In the genomic region with DNA sequence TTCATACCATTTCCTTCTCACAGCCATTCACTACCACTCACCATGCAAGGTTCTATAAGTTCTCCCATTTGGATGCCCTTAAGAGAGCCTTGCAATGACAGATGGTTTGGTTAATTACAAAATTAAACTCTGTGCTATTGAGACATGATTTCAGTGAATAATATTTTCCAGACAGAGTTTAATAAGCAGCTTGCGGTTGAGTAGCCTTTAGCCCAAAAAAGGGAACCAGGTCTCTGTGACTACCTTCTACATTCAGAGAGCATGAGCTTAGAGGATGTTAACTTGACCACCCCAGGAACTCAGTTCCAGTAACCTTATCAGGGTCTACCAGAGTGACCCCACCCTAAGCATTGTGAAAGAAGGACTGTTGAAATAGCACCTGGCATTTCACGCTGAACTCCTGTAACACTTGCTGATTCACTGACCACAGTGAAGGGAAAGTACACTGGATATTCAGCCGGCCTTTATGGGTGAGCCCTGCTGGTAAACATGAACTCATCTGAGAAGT, we compare ENCODE assay signal across 8 cellular contexts.
DNase-seq lines count a peak whose midpoint lies in the region; ATAC-seq and TF ChIP-seq lines count a peak whose summit lies in the region.

No MANE protein-coding gene starts in this region.

- no peak overlapping the region for H3K4me3 Mint-ChIP-seq in stimulated activated effector memory CD8-positive, alpha-beta T cell treated with anti-CD3 and anti-CD28 coated beads, Interleukin-12 subunit alpha, Interleukin-12 subunit beta, amount 100 ng/mL, for 72 hours
- no peak overlapping the region for H3K4me3 Mint-ChIP-seq in Caco-2 (ENCODE audit: unreplicated experiment)

- no peaks in the 10 kb centered on the region for H3K27me3 ChIP-seq in esophagus muscularis mucosa
- H3K27me3 ChIP-seq in Caco-2 (replicated peaks; ENCODE audit: control insufficient read depth, insufficient read depth, low read length) = no peaks in the 10 kb centered on the region

- H3K27me3 Mint-ChIP-seq in Caco-2 (ENCODE audit: insufficient read depth, unreplicated experiment) = no peaks in the 10 kb centered on the region

- intact Hi-C loops in esophagus muscularis mucosa (cut with DNase I) (no loop called here), Caco-2 (cut with micrococcal nuclease; ENCODE audit: unreplicated experiment) (no loop called here)

- no peaks in the 10 kb centered on the region for H3K4me1 Mint-ChIP-seq in stimulated activated effector memory CD8-positive, alpha-beta T cell treated with anti-CD3 and anti-CD28 coated beads, Interleukin-12 subunit alpha, Interleukin-12 subunit beta, amount 100 ng/mL, for 72 hours
- H3K4me1 Mint-ChIP-seq in Caco-2 (ENCODE audit: low read depth, unreplicated experiment) = no peaks in the 10 kb centered on the region

- H3K36me3 ChIP-seq in esophagus muscularis mucosa (no peaks in the 10 kb centered on the region), Caco-2 (ENCODE audit: control insufficient read depth, insufficient read depth, low read length) (no peaks in the 10 kb centered on the region)

- no peaks in the 10 kb centered on the region for H3K36me3 Mint-ChIP-seq in stimulated activated effector memory CD8-positive, alpha-beta T cell treated with anti-CD3 and anti-CD28 coated beads, Interleukin-12 subunit alpha, Interleukin-12 subunit beta, amount 100 ng/mL, for 72 hours
- no peaks in the 10 kb centered on the region for H3K36me3 Mint-ChIP-seq in Caco-2 (ENCODE audit: insufficient read depth, unreplicated experiment)

- TF ChIP-seq CTCF in esophagus muscularis mucosa (IDR thresholded peaks at IDR 0.05) (no peak), Caco-2 (IDR thresholded peaks at IDR 0.05; ENCODE audit: insufficient read depth in 1 of 2, low read depth in 1 of 2, low read length in 1 of 2, severe bottlenecking in 1 of 2, unreplicated experiment in 1 of 2) (no peak)

- H3K27ac Mint-ChIP-seq in stimulated activated effector memory CD8-positive, alpha-beta T cell treated with anti-CD3 and anti-CD28 coated beads, Interleukin-12 subunit alpha, Interleukin-12 subunit beta, amount 100 ng/mL, for 72 hours = no peak overlapping the region
- H3K27ac Mint-ChIP-seq in Caco-2 (ENCODE audit: unreplicated experiment) = no peak overlapping the region

- no peak overlapping the region for H3K27ac ChIP-seq in esophagus muscularis mucosa (replicated peaks in 1 of 4)

- no peaks in the 10 kb centered on the region for H3K4me1 ChIP-seq in esophagus muscularis mucosa
- no peaks in the 10 kb centered on the region for H3K4me1 ChIP-seq in Caco-2

- POLR2A ChIA-PET in Caco-2 (lab: Charles Lee) = no interaction called here

- no peaks in the 10 kb centered on the region for H3K9me3 Mint-ChIP-seq in stimulated activated effector memory CD8-positive, alpha-beta T cell treated with anti-CD3 and anti-CD28 coated beads, Interleukin-12 subunit alpha, Interleukin-12 subunit beta, amount 100 ng/mL, for 72 hours
- no peaks in the 10 kb centered on the region for H3K9me3 Mint-ChIP-seq in Caco-2 (ENCODE audit: unreplicated experiment)

- ATAC-seq in GM21576 (IDR thresholded peaks at IDR 0.05; ENCODE audit: unreplicated experiment) = peak; percentile 70
- ATAC-seq in stimulated activated effector memory CD8-positive, alpha-beta T cell treated with anti-CD3 and anti-CD28 coated beads, Interleukin-12 subunit alpha, Interleukin-12 subunit beta, amount 100 ng/mL, for 72 hours = peak; percentile 56

- H3K9me3 ChIP-seq in esophagus muscularis mucosa (no peaks in the 10 kb centered on the region), Caco-2 (no peaks in the 10 kb centered on the region)

- DNase-seq in GF-D8 (lab: John Stamatoyannopoulos, UW) = peak; percentile 99
- peak in 73 of 76 experiments; percentile 24 to 98 (median 82) for DNase-seq in HUDEP-2 (lab: John Stamatoyannopoulos, UW; ENCODE audit: unreplicated experiment in 76 of 76)
- DNase-seq in brain pericyte (ENCODE audit: low read depth, low spot score) = peak; percentile 12
- DNase-seq in stimulated activated effector memory CD8-positive, alpha-beta T cell treated with anti-CD3 and anti-CD28 coated beads, Interleukin-12 subunit alpha, Interleukin-12 subunit beta, amount 100 ng/mL, for 72 hours (ENCODE audit: low spot score in 2 of 2) = no peak
- DNase-seq in esophagus muscularis mucosa (ENCODE audit: extremely low spot score) = no peak
- no peak for DNase-seq in Caco-2
- DNase-seq in islet precursor cell = no peak

- H3K4me3 ChIP-seq in esophagus muscularis mucosa (no peak overlapping the region), Caco-2 (ENCODE audit: low read depth, low read length) (no peak overlapping the region)

- TF ChIP-seq EP300 in esophagus muscularis mucosa (IDR thresholded peaks at IDR 0.05) = no peak

- WGBS in esophagus muscularis mucosa = 79% methylated on average over 3 of the region's 3 CpGs

- CTCF ChIA-PET in Caco-2 (lab: Charles Lee) = no interaction called here

- BruUV-seq in Caco-2 (replicated peaks; lab: Mats Ljungman, UMichigan) = no TSS peak

- no peak for TF ChIP-seq POLR2A in esophagus muscularis mucosa (IDR thresholded peaks at IDR 0.05; ENCODE audit: low read depth)

Comparison
In these comparisons a context has a peak if more than half of its experiments do, and no peak if none do; other contexts are left out.
1. DNase-seq: peak in GF-D8 (single experiment), HUDEP-2 (73 of 76) and brain pericyte (single experiment); none in stimulated activated effector memory CD8-positive, alpha-beta T cell treated with anti-CD3 and anti-CD28 coated beads, Interleukin-12 subunit alpha, Interleukin-12 subunit beta, amount 100 ng/mL, for 72 hours (0 of 2), esophagus muscularis mucosa (single experiment), Caco-2 (0 of 2) and islet precursor cell (single experiment).